Comparison of ENCODE assay signal across 8 cellular contexts in the genomic region with DNA sequence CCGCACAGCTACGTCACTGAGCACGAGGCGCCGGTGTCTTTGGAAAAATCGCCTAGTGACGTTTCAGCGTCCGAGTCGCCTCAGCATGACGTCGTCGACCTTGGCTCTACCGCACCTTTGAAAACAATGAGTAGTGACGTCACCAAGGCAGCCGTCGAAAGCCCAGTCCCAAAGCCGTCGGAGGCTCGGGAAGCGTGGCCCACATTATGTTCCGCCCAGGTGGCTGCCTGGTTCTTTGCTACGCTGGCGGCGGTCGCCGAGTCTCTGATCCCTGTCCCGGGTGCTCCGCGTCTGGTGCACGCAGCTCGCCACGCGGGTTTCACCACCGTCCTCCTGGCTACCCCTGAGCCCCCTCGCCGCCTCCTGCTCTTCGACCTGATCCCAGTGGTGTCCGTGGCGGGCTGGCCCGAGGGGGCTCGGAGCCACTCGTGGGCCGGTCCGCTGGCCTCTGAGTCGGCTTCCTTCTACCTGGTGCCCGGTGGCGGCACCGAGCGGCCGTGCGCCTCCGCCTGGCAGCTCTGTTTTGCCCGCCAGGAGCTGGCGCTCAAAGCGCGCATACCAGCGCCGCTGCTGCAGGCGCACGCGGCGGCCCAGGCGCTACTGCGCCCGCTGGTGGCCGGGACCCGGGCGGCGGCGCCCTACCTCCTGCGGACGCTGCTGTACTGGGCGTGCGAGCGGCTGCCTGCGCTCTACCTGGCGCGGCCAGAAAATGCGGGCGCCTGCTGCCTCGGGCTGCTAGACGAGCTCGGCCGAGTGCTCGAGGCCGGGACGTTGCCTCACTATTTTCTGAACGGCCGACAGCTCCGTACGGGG. TPM values are rescaled to one million over a fixed set of nuclear protein-coding genes. Genes with fewer than 3 reads are reported as not detected.
DNase-seq lines count a peak whose midpoint lies in the region; ATAC-seq, FAIRE-seq and TF ChIP-seq lines count a peak whose summit lies in the region.

No MANE protein-coding gene starts in this region.

- TF ChIP-seq RAD21 in HepG2 (CRISPR knock-in tag; IDR thresholded peaks at IDR 0.05), result peak; percentile 96

- CTCF ChIA-PET in HepG2 (lab: Yijun Ruan, JAX; ENCODE audit: low intra/inter-chr PET ratio, low total read pairs), result interaction anchor here (0.7 to 2.1 kb wide), 2 partner anchors 67 to 81 kb away, joined by 3 to 11 read pairs; no protein-coding TSS in a partner anchor

- POLR2A ChIA-PET in HepG2 (lab: Yijun Ruan, JAX), result interaction anchor here (1.8 to 3.8 kb wide), 4 partner anchors 9 to 47 kb away, joined by 4 to 52 read pairs (median 28); a partner anchor contains a TSS

- H3K27ac ChIP-seq in GM23248 (no peak overlapping the region), HepG2 (ENCODE audit: extremely low read length, insufficient read depth, low read length) (no peak overlapping the region)

- H3K27me3 ChIP-seq in GM23248 (replicated peaks; ENCODE audit: insufficient read depth) (peaks cover 32% of the 10 kb centered on the region; the same call in 1 of the 2 replicates), HepG2 (ENCODE audit: control insufficient read depth in 1 of 2, insufficient read depth in 2 of 2, low read length in 2 of 2) (peaks cover 2 to 6% of the 10 kb centered on the region in 2 experiments; a peak in 3 of 5 replicates)

- intact Hi-C loops in HepG2 (cut with micrococcal nuclease; ENCODE audit: unreplicated experiment), result loop anchor here (2.0 kb wide), 1 partner anchor 76 kb away; no protein-coding TSS in a partner anchor

- TF ChIP-seq CTCF in HepG2 (CRISPR knock-in tag; IDR thresholded peaks at IDR 0.05), result peak; percentile 81

- H3F3A ChIP-seq in GM23248 (ENCODE audit: insufficient read depth), result 0 out of 2 replicates have a peak, but pooled peaks cover under 1% of the 10 kb centered on the region

- TF ChIP-seq EP300 in HepG2 (IDR thresholded peaks at IDR 0.05; ENCODE audit: low read depth in 2 of 2, low read length in 2 of 2) (no peak), HepG2 (CRISPR knock-in tag; IDR thresholded peaks at IDR 0.05; ENCODE audit: borderline replicate concordance) (no peak)

- WGBS in GM23248 (ENCODE audit: low coverage in 1 of 2, low lambda C conversion rate in 2 of 2, missing lambda C conversion rate in 2 of 2), 2 experiments, result 6 to 7% methylated on average over 89 to 90 of the region's 92 CpGs
- WGBS in HepG2 (ENCODE audit: low lambda C conversion rate), result 88% methylated on average over 62 of the region's 92 CpGs

- no peak for FAIRE-seq in HepG2 (lab: Jason Lieb, UNC)

- peak overlapping the region; percentile 99 for H3K4me2 ChIP-seq in GM23248 (ENCODE audit: unreplicated experiment)
- H3K4me2 ChIP-seq in HepG2 (ENCODE audit: low read depth, low read length), result peak overlapping the region; percentile 85

- H3K4me3 ChIP-seq in GM23248 (peak overlapping the region; percentile 79), HepG2 (replicated peaks in 1 of 3; ENCODE audit: insufficient read depth in 1 of 3, low read depth in 2 of 3, low read length in 3 of 3) (peak overlapping the region in 1 of 3 experiments; percentile 75; a peak in 3 of 6 replicates)

- DNase-seq in AML-193 (lab: John Stamatoyannopoulos, UW) (peak; percentile 23 to 51), GM23248 (peak; percentile 93), NCI-H510A treated with DMSO at 0.1 percent for 48 hours (lab: John Stamatoyannopoulos, UW) (peak; percentile 36), dermis microvascular lymphatic vessel endothelial cell (ENCODE audit: low read depth in 2 of 2) (peak; percentile 71 to 92), HepG2 (ENCODE audit: low spot score) (peak; percentile 30)
- peak; percentile 65 to 67 for DNase-seq in activated CD4-positive, alpha-beta T cell treated with anti-CD3 and anti-CD28 coated beads, Interleukin-2, amount 50 U/mL, for 24 hours (ENCODE audit: low read depth in 1 of 2, low spot score in 1 of 2)
- DNase-seq in stimulated activated CD4-positive, alpha-beta T cell treated with anti-CD3 and anti-CD28 coated beads, Interleukin-2, amount 100 ng/mL, for 4 hours (ENCODE audit: low read depth), result peak; percentile 72

- no peak for TF ChIP-seq POLR2A in HepG2 (IDR thresholded peaks at IDR 0.05; ENCODE audit: insufficient read depth in 1 of 2, low read depth in 2 of 2, low read length in 2 of 2)

- peaks cover 11% of the 10 kb centered on the region for H3K4me1 ChIP-seq in GM23248 (ENCODE audit: insufficient read depth)
- H3K4me1 ChIP-seq in HepG2 (ENCODE audit: insufficient read depth, low read length), result peaks cover 39% of the 10 kb centered on the region

- H4K20me1 ChIP-seq in GM23248 (ENCODE audit: insufficient read depth) (no peaks in the 10 kb centered on the region), HepG2 (ENCODE audit: insufficient read depth, low read length) (no peaks in the 10 kb centered on the region)

- H3K9ac ChIP-seq in GM23248 (no peak overlapping the region; the same call in 1 of the 2 replicates), HepG2 (ENCODE audit: insufficient read depth, low read depth, low read length) (no peak overlapping the region)

- no peaks in the 10 kb centered on the region for H3K9me3 ChIP-seq in GM23248 (ENCODE audit: low read depth)
- H3K9me3 ChIP-seq in HepG2 (ENCODE audit: low read length), result no peaks in the 10 kb centered on the region

- H3K79me2 ChIP-seq in GM23248 (ENCODE audit: insufficient read depth) (no peaks in the 10 kb centered on the region), HepG2 (ENCODE audit: insufficient read depth, low read length) (no peaks in the 10 kb centered on the region)

- BruUV-seq in HepG2 (replicated peaks; lab: Mats Ljungman, UMichigan), result no TSS peak

- H3K36me3 ChIP-seq in GM23248 (ENCODE audit: low read depth), result no peaks in the 10 kb centered on the region
- H3K36me3 ChIP-seq in HepG2 (replicated peaks in 1 of 2; ENCODE audit: control insufficient read depth in 1 of 2, insufficient read depth in 2 of 2, low read length in 2 of 2), result no peaks in the 10 kb centered on the region

- in situ Hi-C loops in GM23248 (cut with MboI) (no loop called here), HepG2 (cut with HindIII; ENCODE audit: extremely low pct_ligation_motif_present, low pct_unique_long_range_greater_than_20kb) (loop anchor here (5.0 kb wide), 2 partner anchors 41 to 79 kb away; a partner anchor contains a TSS)

- H2AFZ ChIP-seq in GM23248 (peak overlapping the region; percentile 91), HepG2 (ENCODE audit: low read length) (no peak overlapping the region)

- H3K9me2 ChIP-seq in GM23248 (ENCODE audit: insufficient read depth), result no peaks in the 10 kb centered on the region

- peak; percentile 59 for ATAC-seq in HepG2
- no peak for ATAC-seq in HG03520 (IDR thresholded peaks at IDR 0.05; ENCODE audit: unreplicated experiment)

RNA-seq across cellular contexts. Expression of a gene that starts 1.5 kb away (rescaled TPM):
- total RNA-seq in GM23248 (2014; rRNA removed; shearing (Covaris generic)), result 3.2 and 7.7 TPM in 2 replicates
- polyA plus RNA-seq in GM23248 (2016; fragmentation: Nextera tagmentation; extraction: Ambion mirVana) (3.4 and 4.3 TPM in 2 replicates), HepG2 (2011; rRNA removed) (1.6 and 2.8 TPM in 2 replicates)
- total RNA-seq in dermis microvascular lymphatic vessel endothelial cell (6.8 and 10.1 TPM in 2 replicates), HepG2 (2016; rRNA removed; fragmentation: Illumina TruSeq; extraction: Trizol) (2.0 and 3.1 TPM in 2 replicates)
- total RNA-seq in HepG2 (2016; cell fraction: cytosol; rRNA removed; fragmentation: Illumina TruSeq; extraction: Trizol; ENCODE audit: low read depth), result 0.10 and 0.18 TPM in 2 replicates
- 1.7 and 3.1 TPM in 2 replicates for total RNA-seq in HepG2 (2016; cell fraction: insoluble cytoplasmic fraction; rRNA removed; fragmentation: Illumina TruSeq; extraction: Trizol)
- total RNA-seq in HepG2 (2016; cell fraction: membrane; rRNA removed; fragmentation: Illumina TruSeq; extraction: Trizol), result 0.15 and 0.62 TPM in 2 replicates
- 1.6 and 2.4 TPM in 2 replicates for total RNA-seq in HepG2 (2016; cell fraction: nucleus; rRNA removed; fragmentation: Illumina TruSeq; extraction: Trizol)
- polyA plus RNA-seq in HepG2 (2011; cell fraction: cytosol; rRNA removed), result 1.5 and 2.3 TPM in 2 replicates
- polyA plus RNA-seq in HepG2 (2011; cell fraction: nucleus; rRNA removed), result 4.4 and 4.5 TPM in 2 replicates
- polyA plus RNA-seq in HepG2 (2012), result 2.1 and 3.0 TPM in 2 replicates
- 0.12 and 0.27 TPM in 2 replicates for polyA plus RNA-seq in HepG2 (2016; cell fraction: cytosol; fragmentation: Illumina TruSeq; extraction: Trizol; ENCODE audit: low read depth)
- polyA plus RNA-seq in HepG2 (2016; cell fraction: insoluble cytoplasmic fraction; fragmentation: Illumina TruSeq; extraction: Trizol; ENCODE audit: low read depth), result 1.5 and 1.8 TPM in 2 replicates
- polyA plus RNA-seq in HepG2 (2016; cell fraction: membrane; fragmentation: Illumina TruSeq; extraction: Trizol; ENCODE audit: low read depth), result 0.18 and 0.31 TPM in 2 replicates
- polyA plus RNA-seq in HepG2 (2016; cell fraction: nucleus; fragmentation: Illumina TruSeq; extraction: Trizol; ENCODE audit: insufficient read depth, low read depth), result 3.5 and 3.8 TPM in 2 replicates
- 4.3 and 4.8 TPM in 2 replicates for polyA minus RNA-seq in HepG2 (2011; rRNA and poly(A)+ RNA removed; ENCODE audit: low replicate concordance)
- 2.1 and 2.3 TPM in 2 replicates for polyA minus RNA-seq in HepG2 (2011; cell fraction: cytosol; rRNA and poly(A)+ RNA removed)
- 1.9 and 2.4 TPM in 2 replicates for polyA minus RNA-seq in HepG2 (2011; cell fraction: nucleus; rRNA and poly(A)+ RNA removed)

RNA-seq across cellular contexts. Expression of a gene that starts 2.5 kb away (rescaled TPM):
- total RNA-seq in GM23248 (2014; rRNA removed; shearing (Covaris generic)), result not detected in 2 replicates
- polyA plus RNA-seq in GM23248 (2016; fragmentation: Nextera tagmentation; extraction: Ambion mirVana) (0.22 and 0.36 TPM in 2 replicates), HepG2 (2011; rRNA removed) (7.0 and 7.6 TPM in 2 replicates)
- total RNA-seq in dermis microvascular lymphatic vessel endothelial cell (0.13 and 0.38 TPM in 2 replicates), HepG2 (2016; rRNA removed; fragmentation: Illumina TruSeq; extraction: Trizol) (0.20 and 0.55 TPM in 2 replicates)
- total RNA-seq in HepG2 (2016; cell fraction: cytosol; rRNA removed; fragmentation: Illumina TruSeq; extraction: Trizol; ENCODE audit: low read depth), result 0.35 and 0.40 TPM in 2 replicates
- total RNA-seq in HepG2 (2016; cell fraction: insoluble cytoplasmic fraction; rRNA removed; fragmentation: Illumina TruSeq; extraction: Trizol), result 0.22 and 0.37 TPM in 2 replicates
- 0.52 and 0.77 TPM in 2 replicates for total RNA-seq in HepG2 (2016; cell fraction: membrane; rRNA removed; fragmentation: Illumina TruSeq; extraction: Trizol)
- 0.13 and 0.53 TPM in 2 replicates for total RNA-seq in HepG2 (2016; cell fraction: nucleus; rRNA removed; fragmentation: Illumina TruSeq; extraction: Trizol)
- polyA plus RNA-seq in HepG2 (2011; cell fraction: cytosol; rRNA removed), result 4.4 and 5.5 TPM in 2 replicates
- polyA plus RNA-seq in HepG2 (2011; cell fraction: nucleus; rRNA removed), result 11.9 and 12.6 TPM in 2 replicates
- 4.0 and 6.3 TPM in 2 replicates for polyA plus RNA-seq in HepG2 (2012)
- 0.61 and 0.87 TPM in 2 replicates for polyA plus RNA-seq in HepG2 (2016; cell fraction: cytosol; fragmentation: Illumina TruSeq; extraction: Trizol; ENCODE audit: low read depth)
- 0.62 and 1.0 TPM in 2 replicates for polyA plus RNA-seq in HepG2 (2016; cell fraction: insoluble cytoplasmic fraction; fragmentation: Illumina TruSeq; extraction: Trizol; ENCODE audit: low read depth)
- polyA plus RNA-seq in HepG2 (2016; cell fraction: membrane; fragmentation: Illumina TruSeq; extraction: Trizol; ENCODE audit: low read depth), result 1.2 TPM in 2 replicates
- 1.1 and 1.6 TPM in 2 replicates for polyA plus RNA-seq in HepG2 (2016; cell fraction: nucleus; fragmentation: Illumina TruSeq; extraction: Trizol; ENCODE audit: insufficient read depth, low read depth)
- polyA minus RNA-seq in HepG2 (2011; rRNA and poly(A)+ RNA removed; ENCODE audit: low replicate concordance), result 3.3 and 7.7 TPM in 2 replicates
- polyA minus RNA-seq in HepG2 (2011; cell fraction: cytosol; rRNA and poly(A)+ RNA removed), result 2.0 and 2.3 TPM in 2 replicates
- 1.1 and 1.2 TPM in 2 replicates for polyA minus RNA-seq in HepG2 (2011; cell fraction: nucleus; rRNA and poly(A)+ RNA removed)

RNA-seq across cellular contexts. Expression of a gene that starts 8.1 kb away (rescaled TPM):
- 3.9 and 4.9 TPM in 2 replicates for total RNA-seq in GM23248 (2014; rRNA removed; shearing (Covaris generic))
- polyA plus RNA-seq in GM23248 (2016; fragmentation: Nextera tagmentation; extraction: Ambion mirVana) (3.5 and 4.2 TPM in 2 replicates), HepG2 (2011; rRNA removed) (33.7 and 39.6 TPM in 2 replicates)
- total RNA-seq in dermis microvascular lymphatic vessel endothelial cell (7.2 and 10.0 TPM in 2 replicates), HepG2 (2016; rRNA removed; fragmentation: Illumina TruSeq; extraction: Trizol) (3.6 and 5.4 TPM in 2 replicates)
- 2.0 and 3.3 TPM in 2 replicates for total RNA-seq in HepG2 (2016; cell fraction: cytosol; rRNA removed; fragmentation: Illumina TruSeq; extraction: Trizol; ENCODE audit: low read depth)
- 3.8 and 6.3 TPM in 2 replicates for total RNA-seq in HepG2 (2016; cell fraction: insoluble cytoplasmic fraction; rRNA removed; fragmentation: Illumina TruSeq; extraction: Trizol)
- total RNA-seq in HepG2 (2016; cell fraction: membrane; rRNA removed; fragmentation: Illumina TruSeq; extraction: Trizol), result 5.4 and 5.7 TPM in 2 replicates
- total RNA-seq in HepG2 (2016; cell fraction: nucleus; rRNA removed; fragmentation: Illumina TruSeq; extraction: Trizol), result 4.3 and 6.2 TPM in 2 replicates
- polyA plus RNA-seq in HepG2 (2011; cell fraction: cytosol; rRNA removed), result 31.4 and 33.2 TPM in 2 replicates
- polyA plus RNA-seq in HepG2 (2011; cell fraction: nucleus; rRNA removed), result 39.4 and 43.0 TPM in 2 replicates
- 19.3 and 22.8 TPM in 2 replicates for polyA plus RNA-seq in HepG2 (2012)
- 4.4 and 6.0 TPM in 2 replicates for polyA plus RNA-seq in HepG2 (2016; cell fraction: cytosol; fragmentation: Illumina TruSeq; extraction: Trizol; ENCODE audit: low read depth)
- polyA plus RNA-seq in HepG2 (2016; cell fraction: insoluble cytoplasmic fraction; fragmentation: Illumina TruSeq; extraction: Trizol; ENCODE audit: low read depth), result 10.0 and 13.6 TPM in 2 replicates
- polyA plus RNA-seq in HepG2 (2016; cell fraction: membrane; fragmentation: Illumina TruSeq; extraction: Trizol; ENCODE audit: low read depth), result 9.9 and 11.0 TPM in 2 replicates
- polyA plus RNA-seq in HepG2 (2016; cell fraction: nucleus; fragmentation: Illumina TruSeq; extraction: Trizol; ENCODE audit: insufficient read depth, low read depth), result 23.1 and 25.7 TPM in 2 replicates
- polyA minus RNA-seq in HepG2 (2011; rRNA and poly(A)+ RNA removed; ENCODE audit: low replicate concordance), result 2.6 and 35.4 TPM in 2 replicates
- polyA minus RNA-seq in HepG2 (2011; cell fraction: cytosol; rRNA and poly(A)+ RNA removed), result 6.4 and 7.2 TPM in 2 replicates
- 9.0 and 9.9 TPM in 2 replicates for polyA minus RNA-seq in HepG2 (2011; cell fraction: nucleus; rRNA and poly(A)+ RNA removed)

RNA-seq across cellular contexts. Expression of a gene that starts 8.1 kb away (rescaled TPM):
- not detected in 2 replicates for total RNA-seq in GM23248 (2014; rRNA removed; shearing (Covaris generic))
- polyA plus RNA-seq in GM23248 (2016; fragmentation: Nextera tagmentation; extraction: Ambion mirVana) (not detected in 2 replicates), HepG2 (2011; rRNA removed) (not detected in 2 replicates)
- total RNA-seq in dermis microvascular lymphatic vessel endothelial cell (not detected in 2 replicates), HepG2 (2016; rRNA removed; fragmentation: Illumina TruSeq; extraction: Trizol) (not detected in 2 replicates)
- total RNA-seq in HepG2 (2016; cell fraction: cytosol; rRNA removed; fragmentation: Illumina TruSeq; extraction: Trizol; ENCODE audit: low read depth), result not detected in 2 replicates
- not detected in 2 replicates for total RNA-seq in HepG2 (2016; cell fraction: insoluble cytoplasmic fraction; rRNA removed; fragmentation: Illumina TruSeq; extraction: Trizol)
- not detected in 2 replicates for total RNA-seq in HepG2 (2016; cell fraction: membrane; rRNA removed; fragmentation: Illumina TruSeq; extraction: Trizol)
- not detected in 2 replicates for total RNA-seq in HepG2 (2016; cell fraction: nucleus; rRNA removed; fragmentation: Illumina TruSeq; extraction: Trizol)
- not detected in 2 replicates for polyA plus RNA-seq in HepG2 (2011; cell fraction: cytosol; rRNA removed)
- not detected in 2 replicates for polyA plus RNA-seq in HepG2 (2011; cell fraction: nucleus; rRNA removed)
- not detected in 2 replicates for polyA plus RNA-seq in HepG2 (2012)
- not detected in 2 replicates for polyA plus RNA-seq in HepG2 (2016; cell fraction: cytosol; fragmentation: Illumina TruSeq; extraction: Trizol; ENCODE audit: low read depth)
- not detected in 2 replicates for polyA plus RNA-seq in HepG2 (2016; cell fraction: insoluble cytoplasmic fraction; fragmentation: Illumina TruSeq; extraction: Trizol; ENCODE audit: low read depth)
- not detected in 2 replicates for polyA plus RNA-seq in HepG2 (2016; cell fraction: membrane; fragmentation: Illumina TruSeq; extraction: Trizol; ENCODE audit: low read depth)
- polyA plus RNA-seq in HepG2 (2016; cell fraction: nucleus; fragmentation: Illumina TruSeq; extraction: Trizol; ENCODE audit: insufficient read depth, low read depth), result not detected in 2 replicates
- not detected in 2 replicates for polyA minus RNA-seq in HepG2 (2011; rRNA and poly(A)+ RNA removed; ENCODE audit: low replicate concordance)
- not detected in 2 replicates for polyA minus RNA-seq in HepG2 (2011; cell fraction: cytosol; rRNA and poly(A)+ RNA removed)
- not detected in 2 replicates for polyA minus RNA-seq in HepG2 (2011; cell fraction: nucleus; rRNA and poly(A)+ RNA removed)

RNA-seq across cellular contexts. Expression of a gene that starts 11.3 kb away (rescaled TPM):
- not detected in 2 replicates for total RNA-seq in GM23248 (2014; rRNA removed; shearing (Covaris generic))
- not detected in 2 replicates for polyA plus RNA-seq in GM23248 (2016; fragmentation: Nextera tagmentation; extraction: Ambion mirVana)
- total RNA-seq in dermis microvascular lymphatic vessel endothelial cell, result not detected in 2 replicates
- not detected in 2 replicates for total RNA-seq in HepG2 (2016; rRNA removed; fragmentation: Illumina TruSeq; extraction: Trizol)
- not detected in 2 replicates for total RNA-seq in HepG2 (2016; cell fraction: cytosol; rRNA removed; fragmentation: Illumina TruSeq; extraction: Trizol; ENCODE audit: low read depth)
- total RNA-seq in HepG2 (2016; cell fraction: insoluble cytoplasmic fraction; rRNA removed; fragmentation: Illumina TruSeq; extraction: Trizol), result not detected in 2 replicates
- total RNA-seq in HepG2 (2016; cell fraction: membrane; rRNA removed; fragmentation: Illumina TruSeq; extraction: Trizol), result not detected in 2 replicates
- not detected in 2 replicates for total RNA-seq in HepG2 (2016; cell fraction: nucleus; rRNA removed; fragmentation: Illumina TruSeq; extraction: Trizol)
- not detected in 2 replicates for polyA plus RNA-seq in HepG2 (2011; rRNA removed)
- not detected in 2 replicates for polyA plus RNA-seq in HepG2 (2011; cell fraction: cytosol; rRNA removed)
- not detected in 2 replicates for polyA plus RNA-seq in HepG2 (2011; cell fraction: nucleus; rRNA removed)
- polyA plus RNA-seq in HepG2 (2012), result not detected in 2 replicates
- not detected in 2 replicates for polyA plus RNA-seq in HepG2 (2016; cell fraction: cytosol; fragmentation: Illumina TruSeq; extraction: Trizol; ENCODE audit: low read depth)
- polyA plus RNA-seq in HepG2 (2016; cell fraction: insoluble cytoplasmic fraction; fragmentation: Illumina TruSeq; extraction: Trizol; ENCODE audit: low read depth), result not detected in 2 replicates
- polyA plus RNA-seq in HepG2 (2016; cell fraction: membrane; fragmentation: Illumina TruSeq; extraction: Trizol; ENCODE audit: low read depth), result not detected in 2 replicates
- polyA plus RNA-seq in HepG2 (2016; cell fraction: nucleus; fragmentation: Illumina TruSeq; extraction: Trizol; ENCODE audit: insufficient read depth, low read depth), result not detected in 2 replicates
- polyA minus RNA-seq in HepG2 (2011; rRNA and poly(A)+ RNA removed; ENCODE audit: low replicate concordance), result not detected in 2 replicates
- not detected in 2 replicates for polyA minus RNA-seq in HepG2 (2011; cell fraction: cytosol; rRNA and poly(A)+ RNA removed)
- not detected in 2 replicates for polyA minus RNA-seq in HepG2 (2011; cell fraction: nucleus; rRNA and poly(A)+ RNA removed)

Comparison
In these comparisons a context has a peak if more than half of its experiments do, and no peak if none do; other contexts are left out.
1. DNase-seq: peak in every context shown above with its lines; median percentile 93 in GM23248; 82 in dermis microvascular lymphatic vessel endothelial cell; 72 in stimulated activated CD4-positive, alpha-beta T cell treated with anti-CD3 and anti-CD28 coated beads, Interleukin-2, amount 100 ng/mL, for 4 hours; 66 in activated CD4-positive, alpha-beta T cell treated with anti-CD3 and anti-CD28 coated beads, Interleukin-2, amount 50 U/mL, for 24 hours; 37 in AML-193; 36 in NCI-H510A treated with DMSO at 0.1 percent for 48 hours; 30 in HepG2.